Comparison of ENCODE assay signal across 9 cellular contexts in genomic region chr20:46602429-46602828, GRCh38. TPM values are rescaled to one million over a fixed set of nuclear protein-coding genes. Genes with fewer than 3 reads are reported as not detected.
"Had no signal": no experiment of that assay in that cellular context is flagged by ENCODE, and none has a peak within 500 bp of the region (broad histone marks: within the 10 kb centered on the region; RNA-seq: fewer than 3 reads in every experiment).

No MANE protein-coding gene starts in this region.

- FAIRE-seq: G401.6, GM12878, GM12891, GM12892, GM18507, GM19239 had no signal

- H3K4me3 ChIP-seq: GM12878 had no signal

- ATAC-seq: GM12878 had no signal

- DNase-seq: GDM1, GF-D8 had no signal

RNA-seq across cellular contexts. Expression of gene SLC13A3, which starts 48.8 kb away (rescaled TPM):
- total RNA-seq: G401 had no signal

RNA-seq across cellular contexts. Expression of gene OCSTAMP, which starts 52.0 kb away (rescaled TPM):
- total RNA-seq: G401 had no signal
